In genomic region chr12:114579389-114579788, GRCh38 we compare ENCODE assay signal across 30 cellular contexts.
"Had no signal": no experiment of that assay in that cellular context is flagged by ENCODE, and none has a peak within 500 bp of the region (broad histone marks: within the 10 kb centered on the region; RNA-seq: fewer than 3 reads in every experiment).

No MANE protein-coding gene starts in this region.

- H3K4me3 Mint-ChIP-seq: T-cell had no signal

- H2AFZ ChIP-seq: PC-9 had no signal

- H3K9ac ChIP-seq: KMS-11 had no signal

- DNase-seq: Karpas-422, MM.1S, MV-4-11, NCI-H1092, NCI-H1105, NCI-H1417 treated with DMSO at 0.1 percent for 48 hours, NCI-H1436 treated with DMSO at 0.1 percent for 48 hours, NCI-H1694 treated with DMSO at 0.1 percent for 48 hours, NCI-H187 treated with DMSO at 0.1 percent for 48 hours, NCI-H2029, NCI-H2081, NCI-H2107, NCI-H2171, NCI-H345, NCI-H446, NCI-H524 treated with DMSO at 0.1 percent for 48 hours, NCI-H526 treated with DMSO at 0.1 percent for 48 hours, NCI-H748 treated with DMSO at 0.1 percent for 48 hours, NCI-H82, PC-9, SHP77, SIG-M5, SJCRH30, T-cell had no signal

- H3K9me3 Mint-ChIP-seq: T-cell had no signal

- H3K9me3 ChIP-seq: SJCRH30 had no signal

- H3K4me3 ChIP-seq: PC-9, SJCRH30, SK-N-MC had no signal

- H3K36me3 Mint-ChIP-seq: T-cell had no signal

- H3K27ac Mint-ChIP-seq: T-cell had no signal

- H3K4me1 Mint-ChIP-seq: T-cell had no signal

- H3K4me2 ChIP-seq: KMS-11, PC-9 had no signal

- H3K27me3 ChIP-seq: SJCRH30 had no signal

- H3K27ac ChIP-seq: KMS-11, PC-9, RWPE1, SJCRH30, SK-N-MC had no signal

- H3K36me3 ChIP-seq: SJCRH30 had no signal

- H3K4me1 ChIP-seq: SJCRH30 had no signal

- ATAC-seq: Panc1, Right ventricle myocardium inferior, SK-N-SH treated with all-trans-retinoic acid at 6 μM for 48 hours, T-cell had no signal
